ENCODE assay signal across 27 cellular contexts in the genomic region with DNA sequence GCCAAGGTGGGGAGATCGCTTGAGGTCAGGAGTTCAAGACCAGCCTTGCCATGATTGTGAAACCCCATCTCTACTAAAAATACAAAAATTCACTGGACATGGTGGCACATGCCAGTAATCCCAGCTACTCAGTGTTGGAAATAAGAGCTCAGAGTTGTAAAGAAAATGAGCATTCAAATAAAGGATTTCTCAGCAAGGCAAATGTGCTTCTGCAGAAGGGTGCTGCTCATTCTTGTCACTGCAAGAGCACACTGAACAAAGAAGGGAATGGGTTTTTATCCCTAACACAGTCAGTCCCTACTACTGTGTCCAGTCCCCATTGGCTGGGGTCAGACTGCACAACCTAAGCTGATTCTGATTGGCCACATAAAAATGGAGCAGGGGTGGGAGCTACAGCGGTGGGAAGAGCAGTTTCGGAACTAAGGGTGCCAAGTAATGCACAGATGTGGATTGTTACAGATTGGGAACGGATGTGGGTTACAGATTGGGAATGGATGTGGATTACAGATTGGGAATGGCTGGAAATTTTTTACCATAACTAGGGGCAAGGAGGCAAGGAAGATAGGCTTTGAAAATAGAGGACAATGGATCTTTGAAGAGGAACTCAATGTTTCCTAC.
"Had no signal": no experiment of that assay in that cellular context is flagged by ENCODE, and none has a peak within 500 bp of the region (broad histone marks: within the 10 kb centered on the region; RNA-seq: fewer than 3 reads in every experiment).

No MANE protein-coding gene starts in this region.

- H3K4me1 ChIP-seq: body of pancreas, colonic mucosa, gastroesophageal sphincter, parathyroid adenoma, right atrium auricular region, transverse colon had no signal

- H3K4me1 Mint-ChIP-seq: activated CD8-positive, alpha-beta memory T cell treated with anti-CD3 and anti-CD28 coated beads, Interleukin-2, amount 10 ng/mL, durations not matched to agents 7 days and 5 days; mesothelial cell of epicardium; naive B cell had no signal

- DNase-seq: activated CD8-positive, alpha-beta memory T cell treated with anti-CD3 and anti-CD28 coated beads, Interleukin-2, amount 10 ng/mL, durations not matched to agents 7 days and 5 days; activated CD8-positive, alpha-beta T cell treated with anti-CD3 and anti-CD28 coated beads, Interleukin-2, amount 10 ng/mL, durations not matched to agents 7 days and 5 days; activated T-cell treated with anti-CD3 and anti-CD28 coated beads, Interleukin-2, amount 50 U/mL, for 48 hours; aorta; body of pancreas; cerebellar nuclear complex; colonic mucosa; effector memory CD4-positive, alpha-beta T cell; erythroblast; hippocampal formation; left cardiac atrium; left ventricle myocardium superior; mammary epithelial cell; naive B cell; occipital lobe; stimulated activated CD4-positive, alpha-beta T cell treated with anti-CD3 and anti-CD28 coated beads, Interleukin-15, amount 100 ng/mL, for 24 hours; stimulated activated naive CD4-positive, alpha-beta T cell; transverse colon had no signal

- H3K27ac ChIP-seq: body of pancreas, cardiac muscle cell, colonic mucosa, gastroesophageal sphincter, parathyroid adenoma, right atrium auricular region, transverse colon had no signal

- H3K4me3 Mint-ChIP-seq: activated CD8-positive, alpha-beta memory T cell treated with anti-CD3 and anti-CD28 coated beads, Interleukin-2, amount 10 ng/mL, durations not matched to agents 7 days and 5 days; activated CD8-positive, alpha-beta T cell treated with anti-CD3 and anti-CD28 coated beads, Interleukin-2, amount 10 ng/mL, durations not matched to agents 7 days and 5 days; activated naive CD8-positive, alpha-beta T cell; mesothelial cell of epicardium; naive B cell; neural crest cell; WTC11 had no signal

- H3K9me3 ChIP-seq: colonic mucosa had no signal

- H3K4me3 ChIP-seq: body of pancreas, cardiac muscle cell, colonic mucosa, gastroesophageal sphincter, right atrium auricular region, transverse colon had no signal

- H3K9ac ChIP-seq: parathyroid adenoma had no signal

- H3K27ac Mint-ChIP-seq: activated CD8-positive, alpha-beta memory T cell treated with anti-CD3 and anti-CD28 coated beads, Interleukin-2, amount 10 ng/mL, durations not matched to agents 7 days and 5 days; activated CD8-positive, alpha-beta T cell treated with anti-CD3 and anti-CD28 coated beads, Interleukin-2, amount 10 ng/mL, durations not matched to agents 7 days and 5 days; activated naive CD8-positive, alpha-beta T cell; activated T-helper 2 cell treated with anti-CD3 and anti-CD28 coated beads, Interferon-gamma antibody, Interleukin-2, Interleukin-4, amounts not matched to agents 10 μg/mL and 5 μg/mL and 100 μg/mL, durations not matched to agents 14 hours and 24 hours and 36 hours; mesothelial cell of epicardium; WTC11 had no signal

- H3K27me3 ChIP-seq: body of pancreas, cardiac muscle cell, colonic mucosa, gastroesophageal sphincter, right atrium auricular region, transverse colon had no signal

- ATAC-seq: activated CD8-positive, alpha-beta memory T cell treated with anti-CD3 and anti-CD28 coated beads, Interleukin-2, amount 10 ng/mL, durations not matched to agents 7 days and 5 days; activated CD8-positive, alpha-beta T cell treated with anti-CD3 and anti-CD28 coated beads, Interleukin-2, amount 10 ng/mL, durations not matched to agents 7 days and 5 days; body of pancreas; gastroesophageal sphincter; left cardiac atrium; left ventricle myocardium superior; WTC11 had no signal

- H3K27me3 Mint-ChIP-seq: activated CD8-positive, alpha-beta memory T cell treated with anti-CD3 and anti-CD28 coated beads, Interleukin-2, amount 10 ng/mL, durations not matched to agents 7 days and 5 days; activated naive CD8-positive, alpha-beta T cell had no signal

- H3K36me3 ChIP-seq: cardiac muscle cell, colonic mucosa, gastroesophageal sphincter, right atrium auricular region, transverse colon had no signal
